20 cellular contexts compared by ENCODE assay signal in the genomic region with DNA sequence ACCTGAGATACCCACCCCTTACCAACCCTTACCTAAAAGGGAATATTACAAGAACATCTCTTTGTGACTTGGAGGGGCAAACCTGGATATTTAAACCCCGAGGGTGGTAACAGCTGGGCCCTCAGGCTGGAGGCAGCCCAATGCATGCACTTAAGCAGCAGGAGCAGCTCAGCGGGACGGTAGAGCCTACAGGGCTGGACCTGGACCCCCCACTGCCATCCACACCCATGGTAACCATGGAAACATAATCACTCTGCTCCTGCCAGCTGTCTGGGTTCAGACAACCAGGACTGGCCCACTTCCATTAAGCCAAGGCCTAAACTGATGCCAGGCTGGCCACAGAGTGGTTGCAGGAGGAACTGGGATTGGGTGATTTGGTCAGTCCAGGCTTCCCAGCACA.
"Had no signal": no experiment of that assay in that cellular context is flagged by ENCODE, and none has a peak within 500 bp of the region (broad histone marks: within the 10 kb centered on the region; RNA-seq: fewer than 3 reads in every experiment).

No MANE protein-coding gene starts in this region.

- H3K27ac ChIP-seq: cardiac muscle cell, dorsolateral prefrontal cortex, epithelial cell of prostate, hepatocyte, lower lobe of right lung, sigmoid colon, stomach had no signal

- FAIRE-seq: TTC549 had no signal

- H3K4me3 ChIP-seq: cardiac muscle cell, dorsolateral prefrontal cortex, hepatocyte, lower lobe of right lung, sigmoid colon, stomach had no signal

- H3K27me3 ChIP-seq: cardiac muscle cell, dorsolateral prefrontal cortex, hepatocyte, sigmoid colon, stomach had no signal

- DNase-seq: activated CD4-positive, alpha-beta memory T cell treated with anti-CD3 and anti-CD28 coated beads, Interleukin-2, amount 10 ng/mL, durations not matched to agents 7 days and 5 days; activated CD4-positive, alpha-beta T cell treated with anti-CD3 and anti-CD28 coated beads for 36 hours; activated naive CD4-positive, alpha-beta T cell treated with Interleukin-2 at 50 U/mL for 16 hours; activated naive CD8-positive, alpha-beta T cell treated with anti-CD3 and anti-CD28 coated beads, Interleukin-2, amount 10 ng/mL, durations not matched to agents 7 days and 5 days; activated T-cell treated with anti-CD3 and anti-CD28 coated beads, Interleukin-2, amount 50 U/mL, for 1 hour; amygdala; dorsolateral prefrontal cortex; foreskin fibroblast; lower lobe of right lung; nucleus accumbens; sigmoid colon; stimulated activated CD4-positive, alpha-beta T cell treated with anti-CD3 and anti-CD28 coated beads, Interleukin-4, amount 100 ng/mL, for 24 hours; stomach had no signal

- ATAC-seq: activated CD4-positive, alpha-beta T cell treated with anti-CD3 and anti-CD28 coated beads for 36 hours; natural killer cell treated with Interleukin-12 subunit alpha and Interleukin-12 subunit beta and Interleukin-15 and Interleukin-18, amount 100 ng/mL, for 72 hours; stimulated activated effector memory CD8-positive, alpha-beta T cell treated with anti-CD3 and anti-CD28 coated beads, Interleukin-12 subunit alpha, Interleukin-12 subunit beta, amount 100 ng/mL, for 72 hours; WTC11 had no signal

- H3K4me1 ChIP-seq: lower lobe of right lung, sigmoid colon, stomach had no signal
